13 cellular contexts compared by ENCODE assay signal in genomic region chr9:136529516-136530471, GRCh38. TPM values are rescaled to one million over a fixed set of nuclear protein-coding genes. Genes with fewer than 3 reads are reported as not detected.
DNase-seq lines count a peak whose midpoint lies in the region; ATAC-seq and TF ChIP-seq lines count a peak whose summit lies in the region.
"Had no signal": no experiment of that assay in that cellular context is flagged by ENCODE, and none has a peak within 500 bp of the region (broad histone marks: within the 10 kb centered on the region; RNA-seq: fewer than 3 reads in every experiment).

No MANE protein-coding gene starts in this region.

- H3K9me3 Mint-ChIP-seq in naive thymus-derived CD8-positive, alpha-beta T cell, result no peaks in the 10 kb centered on the region
- H3K9me3 Mint-ChIP-seq: stimulated activated memory B cell treated with anti-CD40 and anti-IgM and Interleukin-4, amounts not matched to agents 10 μg/mL and 1 μg/mL and 100 μg/mL, for 72 hours had no signal

- H3K36me3 Mint-ChIP-seq in naive thymus-derived CD8-positive, alpha-beta T cell, result no peaks in the 10 kb centered on the region

- H3K27me3 ChIP-seq in BLaER1, result no peaks in the 10 kb centered on the region
- H3K27me3 ChIP-seq in HL-60 (ENCODE audit: insufficient read depth, poor library complexity, severe bottlenecking), result no peaks in the 10 kb centered on the region
- no peaks in the 10 kb centered on the region for H3K27me3 ChIP-seq in ectodermal cell (ENCODE audit: control insufficient read depth, insufficient read depth, low read length, poor library complexity, severe bottlenecking)
- H3K27me3 ChIP-seq: adrenal gland had no signal

- TF ChIP-seq CTCF in HL-60 (IDR thresholded peaks at IDR 0.05; ENCODE audit: insufficient read depth, low read length), result no peak

- DNase-seq in HL-60 (ENCODE audit: low read depth in 1 of 2, low spot score in 1 of 2), result peak in 1 of 2 experiments; percentile 56
- no peak for DNase-seq in naive thymus-derived CD8-positive, alpha-beta T cell
- DNase-seq in stimulated activated CD8-positive, alpha-beta memory T cell treated with anti-CD3 and anti-CD28 coated beads, Interleukin-4, amount 100 ng/mL, for 48 hours, result no peak
- DNase-seq in NOMO-1 treated with DMSO at 0.1 percent for 48 hours (lab: John Stamatoyannopoulos, UW; ENCODE audit: unreplicated experiment), result no peak
- DNase-seq: adrenal gland, AML-193, NCI-H1436, T1000 had no signal

- POLR2A ChIA-PET in naive thymus-derived CD8-positive, alpha-beta T cell (lab: Charles Lee), result interaction anchor here (0.6 to 4.1 kb wide), 5 partner anchors 9 to 46 kb away, joined by 3 to 29 read pairs (median 4); no protein-coding TSS in a partner anchor

- H3K4me1 Mint-ChIP-seq in naive thymus-derived CD8-positive, alpha-beta T cell, result peaks cover 19 to 57% (median 48%) of the 10 kb centered on the region in 4 donors

- H4K20me1 ChIP-seq in BLaER1, result peaks cover 97% of the 10 kb centered on the region

- H3K9ac ChIP-seq in BLaER1, result peak overlapping the region; percentile 67

- ATAC-seq in naive thymus-derived CD8-positive, alpha-beta T cell, result no peak
- ATAC-seq in HG03097 (IDR thresholded peaks at IDR 0.05; ENCODE audit: low FRiP score, unreplicated experiment) (no peak), GM19395 (IDR thresholded peaks at IDR 0.05; ENCODE audit: unreplicated experiment) (no peak)
- ATAC-seq: stimulated activated memory B cell treated with anti-CD40 and anti-IgM and Interleukin-4, amounts not matched to agents 10 μg/mL and 1 μg/mL and 100 μg/mL, for 72 hours had no signal

- H3K27ac ChIP-seq in BLaER1 (peak overlapping the region; percentile 79), HL-60 (replicated peaks) (peak overlapping the region; percentile 30; the same call in 1 of the 2 replicates), ectodermal cell (ENCODE audit: insufficient read depth, low read depth, low read length, poor library complexity, severe bottlenecking) (peak overlapping the region; percentile 36)

- peak overlapping the region in 8 of 10 donors; percentile 2 to 77 (median 34) for H3K4me3 Mint-ChIP-seq in naive thymus-derived CD8-positive, alpha-beta T cell
- H3K4me3 Mint-ChIP-seq: stimulated activated memory B cell treated with anti-CD40 and anti-IgM and Interleukin-4, amounts not matched to agents 10 μg/mL and 1 μg/mL and 100 μg/mL, for 72 hours had no signal

- H3K4me3 ChIP-seq in BLaER1 (peak overlapping the region; percentile 55), HL-60 (replicated peaks; ENCODE audit: insufficient read depth, low read length) (no peak overlapping the region), ectodermal cell (ENCODE audit: insufficient read depth, low read depth, low read length) (no peak overlapping the region)
- H3K4me3 ChIP-seq: adrenal gland had no signal

- H3K9me3 ChIP-seq in BLaER1, result no peaks in the 10 kb centered on the region
- H3K9me3 ChIP-seq in ectodermal cell (ENCODE audit: control insufficient read depth, low read length), result no peaks in the 10 kb centered on the region
- H3K9me3 ChIP-seq: adrenal gland had no signal

- H3K27ac Mint-ChIP-seq in naive thymus-derived CD8-positive, alpha-beta T cell, result peak overlapping the region in 6 of 10 donors; percentile 14 to 81 (median 50)
- H3K27ac Mint-ChIP-seq: stimulated activated memory B cell treated with anti-CD40 and anti-IgM and Interleukin-4, amounts not matched to agents 10 μg/mL and 1 μg/mL and 100 μg/mL, for 72 hours had no signal

- no peaks in the 10 kb centered on the region for H3K27me3 Mint-ChIP-seq in naive thymus-derived CD8-positive, alpha-beta T cell
- H3K27me3 Mint-ChIP-seq: stimulated activated memory B cell treated with anti-CD40 and anti-IgM and Interleukin-4, amounts not matched to agents 10 μg/mL and 1 μg/mL and 100 μg/mL, for 72 hours had no signal

- 50 to 52% methylated on average over 41 of the region's 41 CpGs for WGBS in ectodermal cell, 2 experiments

- no peaks in the 10 kb centered on the region for H3K36me3 ChIP-seq in BLaER1
- no peaks in the 10 kb centered on the region for H3K36me3 ChIP-seq in ectodermal cell (ENCODE audit: control insufficient read depth, insufficient read depth, low read length)
- H3K36me3 ChIP-seq: adrenal gland had no signal

- H3K4me2 ChIP-seq in BLaER1, result peak overlapping the region; percentile 96

- H3K4me1 ChIP-seq in BLaER1 (peaks cover 99% of the 10 kb centered on the region), ectodermal cell (ENCODE audit: control insufficient read depth, insufficient read depth, low read length) (peaks cover 61% of the 10 kb centered on the region)

RNA-seq across cellular contexts. Expression of gene NOTCH1, which starts 16.1 kb away (rescaled TPM):
- 24.9 TPM for polyA plus RNA-seq in ectodermal cell (2013, experiment 1 of 4)
- polyA plus RNA-seq in ectodermal cell (2013, experiment 2 of 4), result 32.4 TPM
- 24.0 TPM for polyA plus RNA-seq in ectodermal cell (2013, experiment 3 of 4)
- polyA plus RNA-seq in ectodermal cell (2013, experiment 4 of 4), result 28.5 TPM
- 10 to 100 TPM; 76.2 to 84.3 TPM for total RNA-seq in naive thymus-derived CD8-positive, alpha-beta T cell
- polyA plus RNA-seq in naive thymus-derived CD8-positive, alpha-beta T cell, result 1 to 10 TPM; 1.3 to 5.9 (median 1.6) TPM

RNA-seq across cellular contexts. Expression of gene SEC16A, which starts 47.0 kb away (rescaled TPM):
- 42.6 TPM for polyA plus RNA-seq in ectodermal cell (2013, experiment 1 of 4)
- 50.8 TPM for polyA plus RNA-seq in ectodermal cell (2013, experiment 2 of 4)
- 32.5 TPM for polyA plus RNA-seq in ectodermal cell (2013, experiment 3 of 4)
- polyA plus RNA-seq in ectodermal cell (2013, experiment 4 of 4), result 40.2 TPM
- total RNA-seq in naive thymus-derived CD8-positive, alpha-beta T cell, result 10 to 100 TPM; 83.4 to 84.8 TPM
- polyA plus RNA-seq in naive thymus-derived CD8-positive, alpha-beta T cell, result 10 to 100 TPM; 14.2 to 35.8 (median 26.2) TPM
